8 cellular contexts compared by ENCODE assay signal in the genomic region with DNA sequence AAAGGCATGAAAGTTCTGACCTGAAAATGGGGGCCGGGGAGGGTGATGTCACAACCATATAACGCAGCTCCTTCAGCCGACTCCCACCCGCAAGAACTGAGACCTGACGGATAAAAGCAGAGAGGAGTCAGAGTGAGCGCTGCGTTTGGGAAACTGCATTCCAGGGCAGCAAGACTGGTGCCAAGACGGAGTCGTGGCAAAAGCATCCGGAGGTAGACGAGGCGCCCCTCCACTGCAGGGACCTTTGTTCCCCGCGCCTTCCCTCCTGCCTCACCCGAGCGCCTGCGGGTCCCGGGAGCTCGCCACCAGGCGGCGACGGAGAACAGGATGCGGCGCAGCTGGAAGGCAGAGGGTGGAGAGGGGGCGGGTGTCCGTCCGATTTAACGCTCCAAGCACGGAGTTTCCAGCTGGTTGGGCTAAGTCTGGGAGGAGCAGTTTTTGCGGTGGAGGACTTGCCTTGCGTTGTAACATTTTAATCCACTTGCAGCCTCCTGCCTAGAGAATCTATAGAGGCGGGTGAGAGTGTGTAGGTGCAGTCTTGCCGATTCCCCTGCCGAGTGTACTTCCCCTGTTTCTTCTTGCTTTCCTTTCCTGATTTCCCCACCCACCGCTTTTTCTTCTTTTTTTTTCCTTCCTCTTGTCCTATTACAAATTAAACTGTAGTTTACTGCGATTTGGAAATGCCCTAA. TPM values are rescaled to one million over a fixed set of nuclear protein-coding genes. Genes with fewer than 3 reads are reported as not detected.
DNase-seq lines count a peak whose midpoint lies in the region; ATAC-seq and TF ChIP-seq lines count a peak whose summit lies in the region.

No MANE protein-coding gene starts in this region.

- TF ChIP-seq CTCF in GM12864 (IDR thresholded peaks at IDR 0.05; ENCODE audit: low read depth, low read length, missing control alignments) (peak; percentile 69), LNCaP clone FGC (IDR thresholded peaks at IDR 0.05; ENCODE audit: control insufficient read depth, extremely low read depth, insufficient read depth) (peak; percentile 91), body of pancreas (IDR thresholded peaks at IDR 0.05) (peak; percentile 76 to 90 (median 82)), sigmoid colon (IDR thresholded peaks at IDR 0.05) (peak; percentile 64 to 91 (median 85))

- TF ChIP-seq POLR2A in body of pancreas (IDR thresholded peaks at IDR 0.05) (peak in 2 of 3 donors; percentile 52 to 60), sigmoid colon (IDR thresholded peaks at IDR 0.05) (no peak)

- peak overlapping the region; percentile 39 for H3K4me3 ChIP-seq in GM12864 (ENCODE audit: low read depth, low read length)
- peak overlapping the region; percentile 35 for H3K4me3 ChIP-seq in LNCaP clone FGC (ENCODE audit: low read depth, low read length)
- peak overlapping the region; percentile 36 to 53 for H3K4me3 ChIP-seq in body of pancreas
- peak overlapping the region; percentile 94 for H3K4me3 ChIP-seq in iPS-15b (ENCODE audit: low read depth, low read length)
- H3K4me3 ChIP-seq in sigmoid colon: peak overlapping the region; percentile 56 to 73 (median 70)

- no peaks in the 10 kb centered on the region for H3K27me3 ChIP-seq in body of pancreas
- H3K27me3 ChIP-seq in iPS-15b (ENCODE audit: control insufficient read depth, insufficient read depth, low read length): peaks cover 4% of the 10 kb centered on the region
- no peaks in the 10 kb centered on the region for H3K27me3 ChIP-seq in sigmoid colon

- H3K9ac ChIP-seq in iPS-15b (ENCODE audit: low read depth, low read length): peak overlapping the region; percentile 76

- H3K4me1 ChIP-seq in body of pancreas (peaks cover 13% of the 10 kb centered on the region), iPS-15b (ENCODE audit: control insufficient read depth, insufficient read depth, low read length) (peaks cover 4% of the 10 kb centered on the region), sigmoid colon (peaks cover 0 to 15% (median 7%) of the 10 kb centered on the region in 4 donors)

- no peaks in the 10 kb centered on the region for H3K36me3 ChIP-seq in body of pancreas (replicated peaks in 1 of 2; ENCODE audit: insufficient read depth in 1 of 2, low read depth in 2 of 2)
- no peaks in the 10 kb centered on the region for H3K36me3 ChIP-seq in iPS-15b (ENCODE audit: control insufficient read depth, insufficient read depth, low read length)
- no peaks in the 10 kb centered on the region for H3K36me3 ChIP-seq in sigmoid colon

- DNase-seq in GM12864 (ENCODE audit: low read depth): peak; percentile 18
- DNase-seq in H4 (ENCODE audit: low spot score): peak; percentile 87
- no peak for DNase-seq in LNCaP clone FGC (ENCODE audit: low read depth)
- peak; percentile 80 for DNase-seq in T1000 (lab: John Stamatoyannopoulos, UW)
- peak; percentile 86 to 89 (median 86) for DNase-seq in body of pancreas
- peak; percentile 93 for DNase-seq in sigmoid colon
- DNase-seq in NCI-H187 treated with DMSO at 0.1 percent for 48 hours (lab: John Stamatoyannopoulos, UW): no peak

- no peak for TF ChIP-seq EP300 in sigmoid colon (IDR thresholded peaks at IDR 0.05)

- peak; percentile 83 for ATAC-seq in body of pancreas

- H3K9me3 ChIP-seq in body of pancreas (no peaks in the 10 kb centered on the region), iPS-15b (ENCODE audit: control insufficient read depth, insufficient read depth, low read length) (no peaks in the 10 kb centered on the region), sigmoid colon (no peaks in the 10 kb centered on the region)

- WGBS in body of pancreas, 2 donors: 0 to 1% methylated on average over 30 to 36 of the region's 36 CpGs
- WGBS in sigmoid colon, 2 donors: 0% methylated on average over 36 of the region's 36 CpGs

- H3K27ac ChIP-seq in body of pancreas: peak overlapping the region; percentile 74 to 94 (median 80)
- peak overlapping the region; percentile 91 to 92 (median 91) for H3K27ac ChIP-seq in sigmoid colon

- intact Hi-C loops in body of pancreas (cut with DNase I): no loop called here
- intact Hi-C loops in sigmoid colon (cut with DNase I): loop anchor here (5.0 kb wide), 2 partner anchors 196 to 589 kb away; partner anchors contain the start of gene ALG10B

RNA-seq across cellular contexts. Expression of gene CPNE8, which starts 1.2 kb away (rescaled TPM):
- total RNA-seq in H4 (2014; rRNA removed; shearing (Covaris generic)): 0.48 and 0.62 TPM in 2 replicates
- total RNA-seq in body of pancreas (1 to 10 TPM; 7.6 to 9.6 TPM), sigmoid colon (10 to 100 TPM; 11.9 to 27.7 (median 21.6) TPM)
- 10 to 100 TPM; 10.5 to 15.7 (median 13.2) TPM for polyA plus RNA-seq in sigmoid colon

Comparison
In these comparisons a context has a peak if more than half of its experiments do, and no peak if none do; other contexts are left out.
1. DNase-seq: peak in GM12864 (single experiment), H4 (single experiment), T1000 (single experiment), body of pancreas (4 of 4) and sigmoid colon (single experiment); none in LNCaP clone FGC (single experiment) and NCI-H187 treated with DMSO at 0.1 percent for 48 hours (single experiment).
2. H3K4me3 ChIP-seq: peak in every context shown above with its lines; median percentile 94 in iPS-15b; 70 in sigmoid colon; 44 in body of pancreas; 39 in GM12864; 35 in LNCaP clone FGC.
3. POLR2A ChIP-seq: peak in body of pancreas (2 of 3); none in sigmoid colon (0 of 2).
4. Peak in every context shown above with its lines, with median percentiles within 50 percentile points of each other: CTCF ChIP-seq.